In genomic region chr17:76833034-76833689, GRCh38 we compare ENCODE assay signal across 20 cellular contexts. TPM values are rescaled to one million over a fixed set of nuclear protein-coding genes. Genes with fewer than 3 reads are reported as not detected.
"Had no signal": no experiment of that assay in that cellular context is flagged by ENCODE, and none has a peak within 500 bp of the region (broad histone marks: within the 10 kb centered on the region; RNA-seq: fewer than 3 reads in every experiment).

No MANE protein-coding gene starts in this region.

- H3K79me2 ChIP-seq: parathyroid adenoma had no signal

- H3K9me3 ChIP-seq: heart left ventricle, psoas muscle, right lobe of liver, spleen, tibial artery, upper lobe of left lung, uterus had no signal

- H3K4me1 Mint-ChIP-seq: nephron progenitor cell; stimulated activated memory B cell treated with anti-CD40 and anti-IgM and Interleukin-4, amounts not matched to agents 10 μg/mL and 1 μg/mL and 100 μg/mL, for 72 hours had no signal

- ATAC-seq: heart left ventricle; left colon; naive thymus-derived CD4-positive, alpha-beta T cell; psoas muscle; right lobe of liver; stimulated activated memory B cell treated with anti-CD40 and anti-IgM and Interleukin-4, amounts not matched to agents 10 μg/mL and 1 μg/mL and 100 μg/mL, for 72 hours had no signal

- DNase-seq: heart left ventricle; hippocampal formation; left colon; mammary epithelial cell; naive thymus-derived CD4-positive, alpha-beta T cell; nephron progenitor cell; psoas muscle; retina; right lobe of liver; spleen; stimulated activated CD4-positive, alpha-beta T cell treated with anti-CD3 and anti-CD28 coated beads, Interleukin-15, amount 100 ng/mL, for 24 hours; stimulated activated CD4-positive, alpha-beta T cell treated with anti-CD3 and anti-CD28 coated beads, Interleukin-1b, Interleukin-23, amount 100 ng/mL, for 48 hours; stimulated activated CD4-positive, alpha-beta T cell treated with anti-CD3 and anti-CD28 coated beads, Interleukin-4, amount 100 ng/mL, for 24 hours; tibial artery; upper lobe of left lung; uterus had no signal

- H3K9me3 Mint-ChIP-seq: naive thymus-derived CD4-positive, alpha-beta T cell; nephron progenitor cell; stimulated activated memory B cell treated with anti-CD40 and anti-IgM and Interleukin-4, amounts not matched to agents 10 μg/mL and 1 μg/mL and 100 μg/mL, for 72 hours; stimulated activated naive CD8-positive, alpha-beta T cell treated with anti-CD3 and anti-CD28 coated beads, Interleukin-15, Interleukin-2, amounts not matched to agents 100 ng/mL and 50 ng/mL, for 24 hours had no signal

- H3K4me3 ChIP-seq: heart left ventricle, psoas muscle, right lobe of liver, spleen, tibial artery, upper lobe of left lung, uterus had no signal

- H3K36me3 Mint-ChIP-seq: naive thymus-derived CD4-positive, alpha-beta T cell; stimulated activated memory B cell treated with anti-CD40 and anti-IgM and Interleukin-4, amounts not matched to agents 10 μg/mL and 1 μg/mL and 100 μg/mL, for 72 hours had no signal

- H3K36me3 ChIP-seq: heart left ventricle, right lobe of liver, spleen, tibial artery, upper lobe of left lung, uterus had no signal

- H3K27ac Mint-ChIP-seq: naive thymus-derived CD4-positive, alpha-beta T cell; nephron progenitor cell; stimulated activated memory B cell treated with anti-CD40 and anti-IgM and Interleukin-4, amounts not matched to agents 10 μg/mL and 1 μg/mL and 100 μg/mL, for 72 hours; stimulated activated naive CD8-positive, alpha-beta T cell treated with anti-CD3 and anti-CD28 coated beads, Interleukin-15, Interleukin-2, amounts not matched to agents 100 ng/mL and 50 ng/mL, for 24 hours had no signal

- H3K27me3 Mint-ChIP-seq: stimulated activated naive CD8-positive, alpha-beta T cell treated with anti-CD3 and anti-CD28 coated beads, Interleukin-15, Interleukin-2, amounts not matched to agents 100 ng/mL and 50 ng/mL, for 24 hours had no signal

- H3K4me3 Mint-ChIP-seq: naive thymus-derived CD4-positive, alpha-beta T cell; nephron progenitor cell; stimulated activated memory B cell treated with anti-CD40 and anti-IgM and Interleukin-4, amounts not matched to agents 10 μg/mL and 1 μg/mL and 100 μg/mL, for 72 hours; stimulated activated naive CD8-positive, alpha-beta T cell treated with anti-CD3 and anti-CD28 coated beads, Interleukin-15, Interleukin-2, amounts not matched to agents 100 ng/mL and 50 ng/mL, for 24 hours had no signal

- H2AFZ ChIP-seq: parathyroid adenoma had no signal

- H3K27me3 ChIP-seq: right lobe of liver, upper lobe of left lung, uterus had no signal

- H3K4me1 ChIP-seq: heart left ventricle, parathyroid adenoma, psoas muscle, right lobe of liver, tibial artery, upper lobe of left lung, uterus had no signal

- H3K27ac ChIP-seq: heart left ventricle, parathyroid adenoma, psoas muscle, right lobe of liver, spleen, tibial artery, upper lobe of left lung, uterus had no signal

RNA-seq across cellular contexts. Expression of gene MGAT5B, which starts 35.0 kb away (rescaled TPM):
- total RNA-seq: skeletal muscle tissue had no signal
